In genomic region chr14:90301122-90301521, GRCh38 we compare ENCODE assay signal across 13 cellular contexts. TPM values are rescaled to one million over a fixed set of nuclear protein-coding genes. Genes with fewer than 3 reads are reported as not detected.
A peak's percentile ranks its signal among the peaks of the same experiment; 100 is the strongest.
DNase-seq lines count a peak whose midpoint lies in the region; ATAC-seq, FAIRE-seq and TF ChIP-seq lines count a peak whose summit lies in the region.
"Had no signal": no experiment of that assay in that cellular context is flagged by ENCODE, and none has a peak within 500 bp of the region (broad histone marks: within the 10 kb centered on the region; RNA-seq: fewer than 3 reads in every experiment).

No MANE protein-coding gene starts in this region.

- no peaks in the 10 kb centered on the region for H3K9me3 ChIP-seq in SK-N-MC (ENCODE audit: low read depth, low read length)
- H3K9me3 ChIP-seq in H1 (ENCODE audit: insufficient read depth in 2 of 2, low read depth in 1 of 2, low read length in 1 of 2) = peaks cover 0 to 5% of the 10 kb centered on the region in 2 experiments; a peak in 2 of 4 replicates
- H3K9me3 ChIP-seq: A549, tibial nerve had no signal

- H3K23ac ChIP-seq in H1 (ENCODE audit: insufficient read length) = no peak overlapping the region

- no peak overlapping the region for H2BK15ac ChIP-seq in H1 (ENCODE audit: low read length)

- H4K20me1 ChIP-seq in H1 (replicated peaks in 1 of 2; ENCODE audit: control insufficient read depth in 1 of 2, insufficient read depth in 2 of 2, low read length in 2 of 2) = no peaks in the 10 kb centered on the region

- no peak overlapping the region; the same call in 1 of the 2 replicates for H2BK12ac ChIP-seq in H1 (ENCODE audit: low read depth, low read length)

- no peak overlapping the region for H2BK5ac ChIP-seq in H1 (ENCODE audit: low read depth, low read length)

- no peak for FAIRE-seq in H1 (lab: Jason Lieb, UNC)
- FAIRE-seq: A549 had no signal

- no peak overlapping the region for H3K18ac ChIP-seq in H1 (ENCODE audit: extremely low read depth, low read length)

- H3K27ac Mint-ChIP-seq in T-helper 1 cell treated with Interleukin-12 subunit alpha and Interleukin-12 subunit beta and Interleukin-4 antibody, amounts not matched to agents 30 μg/mL and 1 μg/mL, for 36 hours = peak overlapping the region; percentile 57

- H2AK5ac ChIP-seq in H1 (ENCODE audit: low read depth, low read length) = no peak overlapping the region

- H3K4me3 ChIP-seq in SK-N-MC = no peak overlapping the region
- H3K4me3 ChIP-seq in H1 (ENCODE audit: extremely low read depth in 1 of 4, insufficient read depth in 2 of 4, low read depth in 3 of 4, low read length in 4 of 4) = no peak overlapping the region
- no peak overlapping the region for H3K4me3 ChIP-seq in rectal smooth muscle tissue (ENCODE audit: low read length)
- H3K4me3 ChIP-seq: A549, tibial nerve had no signal

- H4K5ac ChIP-seq in H1 (ENCODE audit: insufficient read length, low read depth, low read length) = no peak overlapping the region

- H3K4me2 ChIP-seq in H1 (ENCODE audit: insufficient read depth in 1 of 2, low read depth in 2 of 2, low read length in 2 of 2) = no peak overlapping the region
- H3K4me2 ChIP-seq: A549 had no signal

- peaks cover 12% of the 10 kb centered on the region for H3K4me1 Mint-ChIP-seq in T-helper 1 cell treated with Interleukin-12 subunit alpha and Interleukin-12 subunit beta and Interleukin-4 antibody, amounts not matched to agents 30 μg/mL and 1 μg/mL, for 36 hours (ENCODE audit: low read depth)

- TF ChIP-seq RAD21 in H1 (IDR thresholded peaks at IDR 0.05 in 1 of 2, conservative IDR thresholded peaks at IDR 0.05 in 1 of 2; ENCODE audit: low read depth in 2 of 2, low read length in 2 of 2) = no peak

- TF ChIP-seq EP300 in H1 (IDR thresholded peaks at IDR 0.05; ENCODE audit: borderline replicate concordance in 1 of 2, low read depth in 2 of 2, low read length in 2 of 2) = no peak

- H4K8ac ChIP-seq in H1 (ENCODE audit: extremely low read depth, insufficient read depth, low read length) = no peak overlapping the region

- TF ChIP-seq POLR2A in H1 (IDR thresholded peaks at IDR 0.05; ENCODE audit: control extremely low read depth in 1 of 2, low read depth in 2 of 2, low read length in 2 of 2) = no peak

- H3K4ac ChIP-seq in H1 (replicated peaks; ENCODE audit: insufficient read length, low read depth, low read length) = peak overlapping the region; percentile 12

- no peaks in the 10 kb centered on the region for H3K27me3 Mint-ChIP-seq in T-helper 1 cell treated with Interleukin-12 subunit alpha and Interleukin-12 subunit beta and Interleukin-4 antibody, amounts not matched to agents 30 μg/mL and 1 μg/mL, for 36 hours (ENCODE audit: low read depth)

- ATAC-seq in HG03457 (IDR thresholded peaks at IDR 0.05; ENCODE audit: unreplicated experiment) (no peak), GM19351 (IDR thresholded peaks at IDR 0.05; ENCODE audit: unreplicated experiment) (no peak), omental fat pad (ENCODE audit: low FRiP score) (no peak)

- H3K79me1 ChIP-seq in H1 (ENCODE audit: low read depth, low read length) = no peaks in the 10 kb centered on the region

- CTCF ChIA-PET in H1 (lab: Charles Lee; ENCODE audit: partially characterized antibody) = interaction anchor here (0.6 to 2.2 kb wide), 17 partner anchors 8 to 492 kb away, joined by 3 to 23 read pairs (median 3); no protein-coding TSS in a partner anchor

- H3K9me3 Mint-ChIP-seq in T-helper 1 cell treated with Interleukin-12 subunit alpha and Interleukin-12 subunit beta and Interleukin-4 antibody, amounts not matched to agents 30 μg/mL and 1 μg/mL, for 36 hours = peaks cover 3% of the 10 kb centered on the region

- POLR2A ChIA-PET in H1 (lab: Charles Lee; ENCODE audit: partially characterized antibody) = interaction anchor here (0.9 to 1.1 kb wide), 4 partner anchors 10 to 457 kb away, joined by 3 to 6 read pairs (median 3); partner anchors contain the start of gene PSMC1

- TF ChIP-seq CTCF in H1 (IDR thresholded peaks at IDR 0.05; ENCODE audit: control extremely low read depth in 1 of 3, insufficient read depth in 1 of 3, low read depth in 1 of 3, low read length in 3 of 3) (no peak), omental fat pad (IDR thresholded peaks at IDR 0.05) (no peak)

- H2BK120ac ChIP-seq in H1 (replicated peaks; ENCODE audit: low read depth, low read length) = no peak overlapping the region

- H3K27me3 ChIP-seq in H1 (replicated peaks in 1 of 4; ENCODE audit: control insufficient read depth in 3 of 4, extremely low read depth in 1 of 4, insufficient read depth in 3 of 4, low read length in 3 of 4) (no peaks in the 10 kb centered on the region), rectal smooth muscle tissue (ENCODE audit: control insufficient read depth, insufficient read depth, low read length) (no peaks in the 10 kb centered on the region)
- H3K27me3 ChIP-seq: brain microvascular endothelial cell, tibial nerve had no signal

- H2AFZ ChIP-seq in H1 (ENCODE audit: low read length) = no peak overlapping the region

- no peaks in the 10 kb centered on the region for H3K79me2 ChIP-seq in H1 (ENCODE audit: control insufficient read depth in 1 of 2, insufficient read depth in 2 of 2, low read length in 2 of 2)

- 63% methylated on average over 6 of the region's 6 CpGs; no CpG with 5 or more reads in 1 of the 2 experiments for WGBS in H1 (ENCODE audit: extremely low coverage in 1 of 2, insufficient coverage in 1 of 2, insufficient read length in 1 of 2, insufficient replicate concordance in 2 of 2, low coverage in 1 of 2, low lambda C conversion rate in 2 of 2, missing lambda C conversion rate in 1 of 2), 2 experiments

- H3K23me2 ChIP-seq in H1 (ENCODE audit: low read depth, low read length) = no peaks in the 10 kb centered on the region

- no peak overlapping the region for H4K91ac ChIP-seq in H1 (replicated peaks; ENCODE audit: insufficient read length, low read length)

- H3K36me3 ChIP-seq in SK-N-MC (ENCODE audit: insufficient read depth, low read length) (peaks cover 42% of the 10 kb centered on the region), H1 (ENCODE audit: control insufficient read depth in 2 of 4, insufficient read depth in 4 of 4, low read length in 3 of 4) (peaks cover 0 to 13% (median 2%) of the 10 kb centered on the region in 4 experiments; a peak in 4 of 8 replicates), rectal smooth muscle tissue (ENCODE audit: control insufficient read depth, insufficient read depth, low read length) (peaks cover 7% of the 10 kb centered on the region)

- no peak overlapping the region for H3K56ac ChIP-seq in H1 (replicated peaks; ENCODE audit: insufficient read length, low read depth, low read length)

- H3K4me1 ChIP-seq in H1 (replicated peaks in 1 of 4; ENCODE audit: control insufficient read depth in 3 of 4, insufficient read depth in 4 of 4, low read length in 3 of 4) (peaks cover 5 to 21% (median 16%) of the 10 kb centered on the region in 4 experiments; a peak in 6 of 7 replicates), rectal smooth muscle tissue (ENCODE audit: control insufficient read depth, insufficient read depth, low read length) (peaks cover 11% of the 10 kb centered on the region)
- H3K4me1 ChIP-seq: A549 had no signal

- H3K14ac ChIP-seq in H1 (ENCODE audit: insufficient read length) = no peak overlapping the region

- H3K4me3 Mint-ChIP-seq in T-helper 1 cell treated with Interleukin-12 subunit alpha and Interleukin-12 subunit beta and Interleukin-4 antibody, amounts not matched to agents 30 μg/mL and 1 μg/mL, for 36 hours = no peak overlapping the region

- DNase-seq in T-helper 1 cell (no peak), SK-N-MC (ENCODE audit: low read depth, low spot score) (no peak), H1 (ENCODE audit: low read depth in 1 of 2, low spot score in 2 of 2) (no peak), omental fat pad (ENCODE audit: low spot score) (no peak)
- DNase-seq: activated CD8-positive, alpha-beta memory T cell treated with anti-CD3 and anti-CD28 coated beads, Interleukin-2, amount 50 U/mL, for 4 hours; MM.1S had no signal

- H3K36me3 Mint-ChIP-seq in T-helper 1 cell treated with Interleukin-12 subunit alpha and Interleukin-12 subunit beta and Interleukin-4 antibody, amounts not matched to agents 30 μg/mL and 1 μg/mL, for 36 hours (ENCODE audit: low read depth) = peaks cover 21% of the 10 kb centered on the region

- H3K9ac ChIP-seq in SK-N-MC (ENCODE audit: insufficient read length) (no peak overlapping the region), H1 (replicated peaks in 1 of 4; ENCODE audit: extremely low read depth in 1 of 4, low read depth in 3 of 4, low read length in 3 of 4) (no peak overlapping the region), rectal smooth muscle tissue (ENCODE audit: low read length) (no peak overlapping the region)

- peak overlapping the region; percentile 58 for H3K27ac ChIP-seq in SK-N-MC
- H3K27ac ChIP-seq in H1 (ENCODE audit: low read depth, low read length) = no peak overlapping the region
- peak overlapping the region; percentile 72 for H3K27ac ChIP-seq in rectal smooth muscle tissue (ENCODE audit: low read depth, low read length)
- H3K27ac ChIP-seq: A549, brain microvascular endothelial cell had no signal

- H2BK20ac ChIP-seq in H1 (ENCODE audit: low read length) = no peak overlapping the region

TF ChIP-seq in H1, 55 proteins besides CTCF, POLR2A, EP300 and RAD21 (continues in another document):
- no peak for TF ChIP-seq BACH1 (IDR thresholded peaks at IDR 0.05; ENCODE audit: low read length)
- no peak for TF ChIP-seq SIX5 (IDR thresholded peaks at IDR 0.05; ENCODE audit: low read depth, low read length)

RNA-seq across cellular contexts. Expression of gene NRDE2, which starts 30.6 kb away (rescaled TPM):
- 10.7 and 12.1 TPM in 2 replicates for total RNA-seq in H1 (2021; fragmentation: NEBNext Ultra II Directional; extraction: Animal tissue kit (Norgen Biotek cat#: 25700))
- polyA plus RNA-seq in H1 (2011; rRNA removed) = 4.9 and 5.4 TPM in 2 replicates
- 6.0 TPM for polyA plus RNA-seq in H1 (2011; cell fraction: cytosol; rRNA removed)
- 11.3 TPM for polyA plus RNA-seq in H1 (2011; cell fraction: nucleus; rRNA removed)
- 5.5 to 7.6 TPM (median 7.0 TPM) in 4 replicates for polyA plus RNA-seq in H1 (2012, experiment 1 of 2)
- 0.97 TPM for polyA plus RNA-seq in H1 (2012, experiment 2 of 2)
- polyA plus RNA-seq in H1 (2013, experiment 1 of 2) = 5.5 TPM
- polyA plus RNA-seq in H1 (2013, experiment 2 of 2) = 5.2 TPM
- 12.6 and 25.2 TPM in 2 replicates for polyA minus RNA-seq in H1 (2011; rRNA and poly(A)+ RNA removed)
- 9.0 TPM for polyA minus RNA-seq in H1 (2011; cell fraction: cytosol; rRNA and poly(A)+ RNA removed)
- 27.0 TPM for polyA minus RNA-seq in H1 (2011; cell fraction: nucleus; rRNA and poly(A)+ RNA removed)
- 10 to 100 TPM in 2 of 4 donors, 1 to 10 TPM in 2; 6.3 to 15.4 (median 8.9) TPM for total RNA-seq in omental fat pad

RNA-seq across cellular contexts. Expression of gene PSMC1, which starts 44.8 kb away (rescaled TPM):
- total RNA-seq in H1 (2021; fragmentation: NEBNext Ultra II Directional; extraction: Animal tissue kit (Norgen Biotek cat#: 25700)) = 99.6 and 104 TPM in 2 replicates
- polyA plus RNA-seq in H1 (2011; rRNA removed) = 24.6 and 46.2 TPM in 2 replicates
- 92.2 TPM for polyA plus RNA-seq in H1 (2011; cell fraction: cytosol; rRNA removed)
- 16.8 TPM for polyA plus RNA-seq in H1 (2011; cell fraction: nucleus; rRNA removed)
- polyA plus RNA-seq in H1 (2012, experiment 1 of 2) = 106 to 119 TPM (median 114 TPM) in 4 replicates
- 20.9 TPM for polyA plus RNA-seq in H1 (2012, experiment 2 of 2)
- 64.7 TPM for polyA plus RNA-seq in H1 (2013, experiment 1 of 2)
- polyA plus RNA-seq in H1 (2013, experiment 2 of 2) = 62.6 TPM
- 37.4 and 45.0 TPM in 2 replicates for polyA minus RNA-seq in H1 (2011; rRNA and poly(A)+ RNA removed)
- 34.6 TPM for polyA minus RNA-seq in H1 (2011; cell fraction: cytosol; rRNA and poly(A)+ RNA removed)
- polyA minus RNA-seq in H1 (2011; cell fraction: nucleus; rRNA and poly(A)+ RNA removed) = 25.7 TPM
- 100 to 1,000 TPM in 3 of 4 donors, 10 to 100 TPM in 1; 96.5 to 138 (median 115) TPM for total RNA-seq in omental fat pad
